Comparison of ENCODE assay signal across 16 cellular contexts in the genomic region with DNA sequence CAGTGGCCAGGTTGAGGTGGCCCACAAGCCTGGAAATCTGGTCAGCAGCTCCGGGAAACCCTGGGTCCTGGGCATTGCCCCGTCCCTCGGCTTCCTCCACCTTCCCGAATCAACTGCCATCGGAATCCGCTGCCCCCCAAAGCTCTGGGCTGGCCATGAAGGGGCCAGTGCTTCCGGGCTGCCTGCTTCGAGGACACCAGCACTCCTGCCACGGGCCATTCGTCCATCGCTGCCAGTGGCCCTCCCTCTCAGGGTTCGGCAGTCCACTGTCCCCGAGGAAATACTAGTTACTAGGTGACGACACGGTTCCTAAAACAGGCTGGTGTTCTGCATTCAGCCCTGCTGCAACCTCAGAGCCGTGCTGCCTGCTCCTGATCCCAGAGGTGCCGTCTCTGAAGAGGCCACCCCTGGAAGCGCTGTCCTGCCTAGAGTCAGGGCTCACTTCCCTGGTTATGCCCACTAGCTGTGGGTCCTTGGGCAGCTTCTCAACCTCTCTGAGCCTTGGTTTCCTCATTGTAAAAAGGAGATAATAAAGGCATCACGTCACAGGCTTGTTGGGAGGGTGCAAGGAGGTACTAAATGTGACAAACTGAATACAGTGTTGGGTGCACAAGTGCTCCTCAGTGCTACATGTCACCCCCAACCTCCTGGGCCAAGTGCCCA. TPM values are rescaled to one million over a fixed set of nuclear protein-coding genes. Genes with fewer than 3 reads are reported as not detected.
DNase-seq lines count a peak whose midpoint lies in the region; ATAC-seq, FAIRE-seq and TF ChIP-seq lines count a peak whose summit lies in the region.
"Had no signal": no experiment of that assay in that cellular context is flagged by ENCODE, and none has a peak within 500 bp of the region (broad histone marks: within the 10 kb centered on the region; RNA-seq: fewer than 3 reads in every experiment).

No MANE protein-coding gene starts in this region.

- no peak for TF ChIP-seq EP300 in H1 (IDR thresholded peaks at IDR 0.05; ENCODE audit: borderline replicate concordance in 1 of 2, low read depth in 2 of 2, low read length in 2 of 2)

- peak overlapping the region; percentile 82; the same call in 1 of the 2 replicates for H2BK12ac ChIP-seq in H1 (ENCODE audit: low read depth, low read length)

- peak overlapping the region in 1 of 2 donors; percentile 44 for H3K27ac Mint-ChIP-seq in natural killer cell treated with Interleukin-12 subunit alpha and Interleukin-12 subunit beta and Interleukin-15 and Interleukin-18, amount 100 ng/mL, for 72 hours
- H3K27ac Mint-ChIP-seq: activated CD8-positive, alpha-beta T cell treated with anti-CD3 and anti-CD28 coated beads for 36 hours had no signal

- H2BK15ac ChIP-seq in H1 (ENCODE audit: low read length), result peak overlapping the region; percentile 72; the same call in 1 of the 2 replicates

- no peak overlapping the region for H4K8ac ChIP-seq in H1 (ENCODE audit: extremely low read depth, insufficient read depth, low read length)

- H3K79me1 ChIP-seq in H1 (ENCODE audit: low read depth, low read length), result peaks cover 2% of the 10 kb centered on the region; the same call in 1 of the 2 replicates

- H3K79me2 ChIP-seq in H1 (ENCODE audit: control insufficient read depth in 1 of 2, insufficient read depth in 2 of 2, low read length in 2 of 2), result peaks cover 8 to 11% of the 10 kb centered on the region in 2 experiments; a peak in 3 of 4 replicates
- H3K79me2 ChIP-seq in PC-9 (ENCODE audit: low read depth), result peaks cover 11% of the 10 kb centered on the region

- H3K9me3 Mint-ChIP-seq in natural killer cell treated with Interleukin-12 subunit alpha and Interleukin-12 subunit beta and Interleukin-15 and Interleukin-18, amount 100 ng/mL, for 72 hours, result no peaks in the 10 kb centered on the region
- H3K9me3 Mint-ChIP-seq: activated CD8-positive, alpha-beta T cell treated with anti-CD3 and anti-CD28 coated beads for 36 hours had no signal

- H2BK20ac ChIP-seq in H1 (ENCODE audit: low read length), result peak overlapping the region; percentile 97; the same call in 1 of the 2 replicates

- no peaks in the 10 kb centered on the region for H3K9me2 ChIP-seq in PC-9 (ENCODE audit: insufficient read depth)

- no peaks in the 10 kb centered on the region for H3K27me3 ChIP-seq in H1 (replicated peaks in 1 of 4; ENCODE audit: control insufficient read depth in 3 of 4, extremely low read depth in 1 of 4, insufficient read depth in 3 of 4, low read length in 3 of 4)
- H3K27me3 ChIP-seq in upper lobe of right lung, result no peaks in the 10 kb centered on the region
- no peaks in the 10 kb centered on the region for H3K27me3 ChIP-seq in PC-9 (ENCODE audit: insufficient read depth, low read depth)
- H3K27me3 ChIP-seq: right atrium auricular region had no signal

- peaks cover 9% of the 10 kb centered on the region; the same call in 1 of the 2 replicates for H3K23me2 ChIP-seq in H1 (ENCODE audit: low read depth, low read length)

- BruUV-seq in PC-9 (replicated peaks; lab: Mats Ljungman, UMichigan), result no TSS peak

- no peaks in the 10 kb centered on the region for H3K36me3 ChIP-seq in H1 (ENCODE audit: control insufficient read depth in 2 of 4, insufficient read depth in 4 of 4, low read length in 3 of 4)
- H3K36me3 ChIP-seq in upper lobe of right lung, result no peaks in the 10 kb centered on the region
- no peaks in the 10 kb centered on the region for H3K36me3 ChIP-seq in PC-9 (ENCODE audit: low read depth)
- H3K36me3 ChIP-seq: right atrium auricular region had no signal

- H4K20me1 ChIP-seq in H1 (replicated peaks in 1 of 2; ENCODE audit: control insufficient read depth in 1 of 2, insufficient read depth in 2 of 2, low read length in 2 of 2) (peaks cover 0 to 6% of the 10 kb centered on the region in 2 experiments), PC-9 (ENCODE audit: insufficient read depth) (no peaks in the 10 kb centered on the region)

- H3F3A ChIP-seq in PC-9 (ENCODE audit: insufficient read depth, low read depth), result peaks cover 5% of the 10 kb centered on the region; the same call in 1 of the 2 replicates

- 88% methylated on average over 19 of the region's 19 CpGs; no CpG with 5 or more reads in 1 of the 2 experiments for WGBS in H1 (ENCODE audit: extremely low coverage in 1 of 2, insufficient coverage in 1 of 2, insufficient read length in 1 of 2, insufficient replicate concordance in 2 of 2, low coverage in 1 of 2, low lambda C conversion rate in 2 of 2, missing lambda C conversion rate in 1 of 2), 2 experiments

- no peak overlapping the region for H3K23ac ChIP-seq in H1 (ENCODE audit: insufficient read length)

- H3K4me3 Mint-ChIP-seq in natural killer cell treated with Interleukin-12 subunit alpha and Interleukin-12 subunit beta and Interleukin-15 and Interleukin-18, amount 100 ng/mL, for 72 hours, result peak overlapping the region; percentile 14
- H3K4me3 Mint-ChIP-seq: activated CD8-positive, alpha-beta T cell treated with anti-CD3 and anti-CD28 coated beads for 36 hours had no signal

- no peak overlapping the region for H2AFZ ChIP-seq in H1 (ENCODE audit: low read length)
- H2AFZ ChIP-seq in PC-9, result no peak overlapping the region

- intact Hi-C loops in Right ventricle myocardium superior (cut with DNase I) (no loop called here), Right ventricle myocardium inferior (cut with DNase I) (no loop called here), upper lobe of right lung (cut with DNase I) (no loop called here), PC-9 (cut with micrococcal nuclease; ENCODE audit: unreplicated experiment) (no loop called here)

- H4K91ac ChIP-seq in H1 (replicated peaks; ENCODE audit: insufficient read length, low read length), result peak overlapping the region; percentile 90

- no peak for TF ChIP-seq CTCF in H1 (IDR thresholded peaks at IDR 0.05; ENCODE audit: control extremely low read depth in 1 of 3, insufficient read depth in 1 of 3, low read depth in 1 of 3, low read length in 3 of 3)
- no peak for TF ChIP-seq CTCF in upper lobe of right lung (IDR thresholded peaks at IDR 0.05)
- no peak for TF ChIP-seq CTCF in PC-9 (conservative IDR thresholded peaks at IDR 0.05)

- H3K14ac ChIP-seq in H1 (ENCODE audit: insufficient read length), result no peak overlapping the region

- peaks cover 0 to 15% of the 10 kb centered on the region in 2 donors for H3K4me1 Mint-ChIP-seq in natural killer cell treated with Interleukin-12 subunit alpha and Interleukin-12 subunit beta and Interleukin-15 and Interleukin-18, amount 100 ng/mL, for 72 hours (ENCODE audit: low read depth in 2 of 2)

- peak overlapping the region; percentile 82; the same call in 1 of the 2 replicates for H2BK5ac ChIP-seq in H1 (ENCODE audit: low read depth, low read length)

- peak overlapping the region; percentile 59; the same call in 1 of the 2 replicates for H3K27ac ChIP-seq in H1 (ENCODE audit: low read depth, low read length)
- peak overlapping the region; percentile 76 for H3K27ac ChIP-seq in upper lobe of right lung
- H3K27ac ChIP-seq in PC-9, result no peak overlapping the region

- H3K4me2 ChIP-seq in H1 (ENCODE audit: insufficient read depth in 1 of 2, low read depth in 2 of 2, low read length in 2 of 2) (0 out of 4 replicates have a peak overlapping the region, but pooled peaks of 1 of the 2 experiments have one; percentile 44), PC-9 (no peak overlapping the region)

- H4K5ac ChIP-seq in H1 (ENCODE audit: insufficient read length, low read depth, low read length), result no peak overlapping the region

- H3K4me3 ChIP-seq in H1 (ENCODE audit: extremely low read depth in 1 of 4, insufficient read depth in 2 of 4, low read depth in 3 of 4, low read length in 4 of 4) (no peak overlapping the region), upper lobe of right lung (no peak overlapping the region), PC-9 (no peak overlapping the region)
- H3K4me3 ChIP-seq: right atrium auricular region had no signal

- POLR2A ChIA-PET in H1 (lab: Charles Lee; ENCODE audit: partially characterized antibody), result interaction anchor here (0.9 to 2.8 kb wide), 2 partner anchors 24 to 66 kb away, joined by 3 to 11 read pairs; no protein-coding TSS in a partner anchor
- POLR2A ChIA-PET in PC-9 (lab: Charles Lee; ENCODE audit: unreplicated experiment), result no interaction called here

- no peak for TF ChIP-seq RAD21 in H1 (IDR thresholded peaks at IDR 0.05 in 1 of 2, conservative IDR thresholded peaks at IDR 0.05 in 1 of 2; ENCODE audit: low read depth in 2 of 2, low read length in 2 of 2)

- H3K18ac ChIP-seq in H1 (ENCODE audit: extremely low read depth, low read length), result peak overlapping the region; percentile 80; the same call in 1 of the 2 replicates

- H2BK120ac ChIP-seq in H1 (replicated peaks; ENCODE audit: low read depth, low read length), result peak overlapping the region; percentile 75

- H3K56ac ChIP-seq in H1 (replicated peaks; ENCODE audit: insufficient read length, low read depth, low read length), result no peak overlapping the region

- H3K9me3 ChIP-seq in H1 (ENCODE audit: insufficient read depth in 2 of 2, low read depth in 1 of 2, low read length in 1 of 2), result no peaks in the 10 kb centered on the region
- H3K9me3 ChIP-seq in upper lobe of right lung, result no peaks in the 10 kb centered on the region
- no peaks in the 10 kb centered on the region for H3K9me3 ChIP-seq in PC-9 (ENCODE audit: insufficient read depth, low read depth)
- H3K9me3 ChIP-seq: right atrium auricular region had no signal

- peak overlapping the region; percentile 75; the same call in 1 of the 2 replicates for H2AK5ac ChIP-seq in H1 (ENCODE audit: low read depth, low read length)

- DNase-seq in Right ventricle myocardium superior (peak; percentile 38), Right ventricle myocardium inferior (ENCODE audit: missing footprints) (no peak), H1 (ENCODE audit: low read depth in 1 of 2, low spot score in 2 of 2) (no peak), upper lobe of right lung (no peak), PC-9 (no peak), HT-29 (ENCODE audit: low spot score) (no peak)
- peak; percentile 52 for DNase-seq in natural killer cell treated with Interleukin-12 subunit alpha and Interleukin-12 subunit beta and Interleukin-15 and Interleukin-18, amount 100 ng/mL, for 72 hours (ENCODE audit: low spot score)
- DNase-seq: activated CD8-positive, alpha-beta T cell treated with anti-CD3 and anti-CD28 coated beads for 36 hours; activated T-cell treated with anti-CD3 and anti-CD28 coated beads, Interleukin-2, amount 50 U/mL, for 1 hour; NCI-H1092; NCI-H524; SW 1271 had no signal

- no peak for FAIRE-seq in H1 (lab: Jason Lieb, UNC)
- FAIRE-seq: frontal cortex had no signal

- peaks cover 8 to 20% (median 18%) of the 10 kb centered on the region in 4 experiments for H3K4me1 ChIP-seq in H1 (replicated peaks in 1 of 4; ENCODE audit: control insufficient read depth in 3 of 4, insufficient read depth in 4 of 4, low read length in 3 of 4)
- H3K4me1 ChIP-seq in upper lobe of right lung, result peaks cover 16% of the 10 kb centered on the region
- H3K4me1 ChIP-seq in PC-9 (replicated peaks; ENCODE audit: insufficient read depth), result peaks cover 19% of the 10 kb centered on the region

- CTCF ChIA-PET in H1 (lab: Charles Lee; ENCODE audit: partially characterized antibody), result interaction anchor here (0.9 to 1.3 kb wide), 2 partner anchors 17 to 28 kb away, joined by 4 to 5 read pairs; no protein-coding TSS in a partner anchor
- CTCF ChIA-PET in PC-9 (lab: Charles Lee), result no interaction called here

- H3K4ac ChIP-seq in H1 (replicated peaks; ENCODE audit: insufficient read length, low read depth, low read length), result peak overlapping the region; percentile 58

- ATAC-seq in Right ventricle myocardium superior (ENCODE audit: poor library complexity) (no peak), Right ventricle myocardium inferior (no peak), upper lobe of right lung (no peak), HG02623 (IDR thresholded peaks at IDR 0.05; ENCODE audit: unreplicated experiment) (no peak)
- ATAC-seq in natural killer cell treated with Interleukin-12 subunit alpha and Interleukin-12 subunit beta and Interleukin-15 and Interleukin-18, amount 100 ng/mL, for 72 hours, result no peak
- ATAC-seq: activated CD8-positive, alpha-beta T cell treated with anti-CD3 and anti-CD28 coated beads for 36 hours had no signal

- H3K36me3 Mint-ChIP-seq in natural killer cell treated with Interleukin-12 subunit alpha and Interleukin-12 subunit beta and Interleukin-15 and Interleukin-18, amount 100 ng/mL, for 72 hours, result no peaks in the 10 kb centered on the region

- H3K27me3 Mint-ChIP-seq in natural killer cell treated with Interleukin-12 subunit alpha and Interleukin-12 subunit beta and Interleukin-15 and Interleukin-18, amount 100 ng/mL, for 72 hours, result peaks cover 0 to 7% of the 10 kb centered on the region in 2 donors
- H3K27me3 Mint-ChIP-seq: activated CD8-positive, alpha-beta T cell treated with anti-CD3 and anti-CD28 coated beads for 36 hours had no signal

- TF ChIP-seq POLR2A in H1 (IDR thresholded peaks at IDR 0.05; ENCODE audit: control extremely low read depth in 1 of 2, low read depth in 2 of 2, low read length in 2 of 2), result no peak

- H3K9ac ChIP-seq in H1 (replicated peaks in 1 of 4; ENCODE audit: extremely low read depth in 1 of 4, low read depth in 3 of 4, low read length in 3 of 4), result no peak overlapping the region

RNA-seq across cellular contexts. Expression of a gene that starts 3.5 kb away (rescaled TPM):
- total RNA-seq in Right ventricle myocardium superior (17.5 TPM), Right ventricle myocardium inferior (18.2 TPM), upper lobe of right lung (26.6 TPM), PC-9 (2021) (53.4 and 54.9 TPM in 2 replicates)
- 68.1 and 69.7 TPM in 2 replicates for total RNA-seq in H1 (2021; fragmentation: NEBNext Ultra II Directional; extraction: Animal tissue kit (Norgen Biotek cat#: 25700))
- 38.4 and 60.6 TPM in 2 replicates for polyA plus RNA-seq in H1 (2011; rRNA removed)
- 56.9 TPM for polyA plus RNA-seq in H1 (2011; cell fraction: cytosol; rRNA removed)
- polyA plus RNA-seq in H1 (2011; cell fraction: nucleus; rRNA removed), result 76.4 TPM
- polyA plus RNA-seq in H1 (2012, experiment 1 of 2), result 42.0 to 58.2 TPM (median 56.5 TPM) in 4 replicates
- polyA plus RNA-seq in H1 (2012, experiment 2 of 2), result 44.3 TPM
- polyA plus RNA-seq in H1 (2013, experiment 1 of 2), result 35.2 TPM
- polyA plus RNA-seq in H1 (2013, experiment 2 of 2), result 36.8 TPM
- polyA minus RNA-seq in H1 (2011; rRNA and poly(A)+ RNA removed), result 22.2 and 24.4 TPM in 2 replicates
- 25.7 TPM for polyA minus RNA-seq in H1 (2011; cell fraction: cytosol; rRNA and poly(A)+ RNA removed)
- 26.3 TPM for polyA minus RNA-seq in H1 (2011; cell fraction: nucleus; rRNA and poly(A)+ RNA removed)
- 10 to 100 TPM; 32.6 to 63.7 TPM for total RNA-seq in natural killer cell treated with Interleukin-12 subunit alpha and Interleukin-12 subunit beta and Interleukin-15 and Interleukin-18, amount 100 ng/mL, for 72 hours
- 37.3 and 42.5 TPM in 2 replicates for total RNA-seq in HT-29 (2014; rRNA removed; shearing (Covaris generic))

RNA-seq across cellular contexts. Expression of a gene that starts 32.0 kb away (rescaled TPM):
- 351 TPM for total RNA-seq in Right ventricle myocardium superior
- total RNA-seq in Right ventricle myocardium inferior, result 122 TPM
- 159 and 179 TPM in 2 replicates for total RNA-seq in H1 (2021; fragmentation: NEBNext Ultra II Directional; extraction: Animal tissue kit (Norgen Biotek cat#: 25700))
- not detected in 2 replicates for polyA plus RNA-seq in H1 (2011; rRNA removed)
- not detected for polyA plus RNA-seq in H1 (2011; cell fraction: cytosol; rRNA removed)
- polyA plus RNA-seq in H1 (2011; cell fraction: nucleus; rRNA removed), result not detected
- not detected in 4 replicates for polyA plus RNA-seq in H1 (2012, experiment 1 of 2)
- polyA plus RNA-seq in H1 (2012, experiment 2 of 2), result not detected
- polyA plus RNA-seq in H1 (2013, experiment 1 of 2), result not detected
- polyA plus RNA-seq in H1 (2013, experiment 2 of 2), result not detected
- under 0.01 TPM in 2 replicates for polyA minus RNA-seq in H1 (2011; rRNA and poly(A)+ RNA removed)
- 3,004 TPM for polyA minus RNA-seq in H1 (2011; cell fraction: cytosol; rRNA and poly(A)+ RNA removed)
- under 0.01 TPM for polyA minus RNA-seq in H1 (2011; cell fraction: nucleus; rRNA and poly(A)+ RNA removed)
- 10 to 100 TPM; 33.5 to 41.1 TPM for total RNA-seq in natural killer cell treated with Interleukin-12 subunit alpha and Interleukin-12 subunit beta and Interleukin-15 and Interleukin-18, amount 100 ng/mL, for 72 hours
- 172 TPM for total RNA-seq in upper lobe of right lung
- 27.2 and 64.7 TPM in 2 replicates for total RNA-seq in PC-9 (2021)
- not detected in 2 replicates for total RNA-seq in HT-29 (2014; rRNA removed; shearing (Covaris generic))
- total RNA-seq: dermis microvascular lymphatic vessel endothelial cell, frontal cortex, right atrium auricular region had no signal

Comparison
In these comparisons a context has a peak if more than half of its experiments do, and no peak if none do; other contexts are left out.
1. DNase-seq: peak in Right ventricle myocardium superior (single experiment) and natural killer cell treated with Interleukin-12 subunit alpha and Interleukin-12 subunit beta and Interleukin-15 and Interleukin-18, amount 100 ng/mL, for 72 hours (single experiment); none in Right ventricle myocardium inferior (single experiment), H1 (0 of 2), upper lobe of right lung (single experiment), PC-9 (0 of 2) and HT-29 (single experiment).
2. RNA of a gene that starts 32.0 kb away (total RNA-seq): 351 TPM in Right ventricle myocardium superior (single experiment), 172 TPM in upper lobe of right lung (single experiment), 159 to 179 TPM in H1, 122 TPM in Right ventricle myocardium inferior (single experiment), 27.2 to 64.7 TPM in PC-9 and 33.5 to 41.1 TPM in natural killer cell treated with Interleukin-12 subunit alpha and Interleukin-12 subunit beta and Interleukin-15 and Interleukin-18, amount 100 ng/mL, for 72 hours; not detected in HT-29; every median in the first group is over 10 times any median in the second.